8 cellular contexts compared by ENCODE assay signal in the genomic region with DNA sequence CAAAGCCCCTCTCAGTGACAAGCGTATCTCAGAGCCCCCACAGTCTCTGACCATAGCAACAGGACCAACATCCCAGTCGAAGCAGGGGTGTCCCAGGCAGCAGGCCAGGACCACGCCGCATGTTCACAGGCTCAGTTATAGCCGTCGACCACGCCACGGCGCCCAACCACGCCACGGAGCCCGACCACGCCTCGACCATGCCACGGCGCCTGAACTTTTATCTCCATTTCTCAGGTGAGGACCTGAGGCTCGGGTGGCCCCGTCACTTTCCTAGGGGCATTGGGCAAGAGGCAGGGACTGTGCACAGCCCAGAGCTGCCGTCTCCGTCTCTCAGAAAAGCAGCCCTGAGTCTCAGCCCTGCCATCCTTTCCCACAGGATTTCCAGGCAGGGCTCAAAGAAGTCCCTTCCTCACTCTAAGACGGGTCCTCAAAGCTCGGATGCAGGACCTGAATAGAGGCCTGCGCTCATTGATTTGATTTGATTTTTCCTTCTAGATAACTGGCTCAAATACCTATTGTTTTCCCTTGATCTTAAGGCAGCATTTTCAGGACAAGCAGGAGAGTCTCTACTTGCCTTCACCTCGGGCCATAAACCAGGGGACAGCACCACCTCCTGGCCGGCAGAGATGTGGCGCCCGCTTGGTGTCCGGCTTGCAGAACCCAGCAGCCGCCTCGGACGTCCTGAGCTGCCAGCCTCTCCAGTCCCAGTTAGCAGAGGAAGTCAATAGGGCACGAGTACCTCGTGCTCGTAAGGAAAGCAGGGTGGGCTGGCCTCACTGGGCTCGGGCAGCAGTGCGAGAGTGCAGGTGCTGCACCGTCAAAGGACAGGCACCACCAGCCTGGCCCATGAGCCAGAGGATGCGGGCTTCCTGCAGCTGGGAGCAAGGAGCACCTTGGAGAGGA. TPM values are rescaled to one million over a fixed set of nuclear protein-coding genes. Genes with fewer than 3 reads are reported as not detected.
DNase-seq lines count a peak whose midpoint lies in the region; ATAC-seq, FAIRE-seq and TF ChIP-seq lines count a peak whose summit lies in the region.

No MANE protein-coding gene starts in this region.

- no peaks in the 10 kb centered on the region for H3K4me1 ChIP-seq in upper lobe of right lung

- FAIRE-seq in GM12891 (lab: Jason Lieb, UNC): peak; percentile 38

- ATAC-seq in upper lobe of right lung (peak; percentile 94), HG03025 (IDR thresholded peaks at IDR 0.05; ENCODE audit: low FRiP score, unreplicated experiment) (no peak)

- intact Hi-C loops in upper lobe of right lung (cut with DNase I): loop anchor here (5.0 kb wide), 1 partner anchor 716 kb away; no protein-coding TSS in a partner anchor

- H3K27ac Mint-ChIP-seq in neural crest cell (ENCODE audit: unreplicated experiment): peak overlapping the region; percentile 73

- peaks cover 21% of the 10 kb centered on the region for H3K4me1 Mint-ChIP-seq in neural crest cell

- peaks cover 4% of the 10 kb centered on the region for H3K27me3 ChIP-seq in upper lobe of right lung

- TF ChIP-seq CTCF in fibroblast of pulmonary artery (IDR thresholded peaks at IDR 0.05; ENCODE audit: low read length, missing control alignments) (peak; percentile 87), neural crest cell (conservative IDR thresholded peaks at IDR 0.05) (peak; percentile 97), upper lobe of right lung (IDR thresholded peaks at IDR 0.05) (peak; percentile 88)

- no peaks in the 10 kb centered on the region for H3K9me3 ChIP-seq in upper lobe of right lung

- peaks cover 8% of the 10 kb centered on the region for H3K27me3 Mint-ChIP-seq in neural crest cell (ENCODE audit: low read depth)

- H3K36me3 Mint-ChIP-seq in neural crest cell (ENCODE audit: low read depth): no peaks in the 10 kb centered on the region

- H3K4me3 ChIP-seq in fibroblast of pulmonary artery (replicated peaks; ENCODE audit: low read depth, low read length): no peak overlapping the region
- no peak overlapping the region for H3K4me3 ChIP-seq in upper lobe of right lung

- TF ChIP-seq POLR2A in GM12891 (IDR thresholded peaks at IDR 0.05; ENCODE audit: low read depth, low read length): no peak

- H3K36me3 ChIP-seq in upper lobe of right lung: no peaks in the 10 kb centered on the region

- no peak overlapping the region for H3K27ac ChIP-seq in upper lobe of right lung

- H3K9me3 Mint-ChIP-seq in neural crest cell: no peaks in the 10 kb centered on the region

- no peak overlapping the region for H3K4me3 Mint-ChIP-seq in neural crest cell

- DNase-seq in AG20443 (ENCODE audit: low spot score): peak; percentile 95
- peak; percentile 83 for DNase-seq in GM12891 (ENCODE audit: insufficient read length, low spot score)
- DNase-seq in NCI-H2227 (lab: John Stamatoyannopoulos, UW; ENCODE audit: unreplicated experiment): peak; percentile 62
- peak; percentile 53 for DNase-seq in activated T-cell treated with anti-CD3 and anti-CD28 coated beads for 48 hours (ENCODE audit: low read depth)
- DNase-seq in fibroblast of pulmonary artery (ENCODE audit: low read depth): peak; percentile 87
- peak; percentile 80 for DNase-seq in neural crest cell (ENCODE audit: low read depth, low spot score)
- DNase-seq in upper lobe of right lung: peak; percentile 86

TF ChIP-seq in GM12891, 5 proteins besides CTCF, POLR2A, EP300 and RAD21:
- no peak for TF ChIP-seq SPI1 (IDR thresholded peaks at IDR 0.05; ENCODE audit: low read depth, low read length)
- no peak for TF ChIP-seq POLR2AphosphoS5 (IDR thresholded peaks at IDR 0.05; ENCODE audit: low read depth, low read length)
- TF ChIP-seq TAF1 (IDR thresholded peaks at IDR 0.05; ENCODE audit: low read depth, low read length): no peak
- TF ChIP-seq POU2F2 (IDR thresholded peaks at IDR 0.05; ENCODE audit: low read depth, low read length): no peak
- TF ChIP-seq PAX5 (IDR thresholded peaks at IDR 0.05; ENCODE audit: insufficient read depth, low read length, severe bottlenecking): no peak

RNA-seq across cellular contexts. Expression of gene C16orf95, which starts 38.8 kb away (rescaled TPM):
- polyA plus RNA-seq in GM12891 (2012; ENCODE audit: low read depth, missing spikeins): 8.9 TPM
- 6.8 and 8.8 TPM in 2 replicates for total RNA-seq in neural crest cell
- 3.0 TPM for total RNA-seq in upper lobe of right lung
